In genomic region chr5:8557728-8558127, GRCh38 we compare ENCODE assay signal across 7 cellular contexts.
"Had no signal": no experiment of that assay in that cellular context is flagged by ENCODE, and none has a peak within 500 bp of the region (broad histone marks: within the 10 kb centered on the region; RNA-seq: fewer than 3 reads in every experiment).

No MANE protein-coding gene starts in this region.

- FAIRE-seq: HepG2, HTR-8/SVneo, K562 had no signal

- H3K27ac ChIP-seq: HL-60 had no signal

- DNase-seq: IMR-90, KBM-7, KG1 had no signal

- ATAC-seq: HepG2, K562 had no signal

- H3K4me3 ChIP-seq: K562 had no signal
